Comparison of ENCODE assay signal across 10 cellular contexts in the genomic region with DNA sequence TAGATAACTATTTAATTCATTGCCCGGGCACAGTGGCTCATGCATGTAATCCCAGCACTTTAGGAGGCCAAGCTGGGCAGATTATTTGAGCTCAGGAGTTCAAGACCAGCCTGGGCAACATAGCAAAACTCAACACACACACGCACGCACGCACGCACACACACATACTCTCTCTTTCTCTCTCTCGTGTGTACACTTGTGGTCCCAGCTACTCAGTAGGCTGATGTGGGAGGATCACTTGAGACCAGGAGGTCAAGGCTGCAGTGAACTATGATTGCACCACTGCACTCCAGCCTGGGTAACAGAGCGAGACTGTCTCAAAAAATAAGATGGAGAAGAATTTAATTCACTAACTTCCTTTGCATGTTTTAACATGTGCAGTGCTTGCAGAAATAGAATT.
"Had no signal": no experiment of that assay in that cellular context is flagged by ENCODE, and none has a peak within 500 bp of the region (broad histone marks: within the 10 kb centered on the region; RNA-seq: fewer than 3 reads in every experiment).

No MANE protein-coding gene starts in this region.

- DNase-seq: activated CD4-positive, alpha-beta T cell treated with anti-CD3 and anti-CD28 coated beads, Interleukin-2, amount 10 ng/mL, durations not matched to agents 7 days and 5 days; activated CD8-positive, alpha-beta memory T cell treated with anti-CD3 and anti-CD28 coated beads for 24 hours; activated naive CD4-positive, alpha-beta T cell; activated naive CD8-positive, alpha-beta T cell treated with anti-CD3 and anti-CD28 coated beads, Interleukin-2, amount 50 U/mL, for 24 hours; erythroblast; stimulated activated CD4-positive, alpha-beta T cell treated with anti-CD3 and anti-CD28 coated beads, Interleukin-2, amount 100 ng/mL, for 48 hours; stimulated activated naive B cell treated with anti-CD40 and anti-IgM and Interleukin-4, amounts not matched to agents 10 μg/mL and 1 μg/mL and 100 μg/mL, for 72 hours; substantia nigra; trophoblast cell had no signal

- H3K4me3 ChIP-seq: hepatocyte had no signal

- H2AFZ ChIP-seq: hepatocyte had no signal

- H3K27me3 ChIP-seq: hepatocyte had no signal

- H3K27ac ChIP-seq: hepatocyte had no signal

- H3K4me2 ChIP-seq: hepatocyte had no signal
